1 cellular context compared by ENCODE assay signal in the genomic region with DNA sequence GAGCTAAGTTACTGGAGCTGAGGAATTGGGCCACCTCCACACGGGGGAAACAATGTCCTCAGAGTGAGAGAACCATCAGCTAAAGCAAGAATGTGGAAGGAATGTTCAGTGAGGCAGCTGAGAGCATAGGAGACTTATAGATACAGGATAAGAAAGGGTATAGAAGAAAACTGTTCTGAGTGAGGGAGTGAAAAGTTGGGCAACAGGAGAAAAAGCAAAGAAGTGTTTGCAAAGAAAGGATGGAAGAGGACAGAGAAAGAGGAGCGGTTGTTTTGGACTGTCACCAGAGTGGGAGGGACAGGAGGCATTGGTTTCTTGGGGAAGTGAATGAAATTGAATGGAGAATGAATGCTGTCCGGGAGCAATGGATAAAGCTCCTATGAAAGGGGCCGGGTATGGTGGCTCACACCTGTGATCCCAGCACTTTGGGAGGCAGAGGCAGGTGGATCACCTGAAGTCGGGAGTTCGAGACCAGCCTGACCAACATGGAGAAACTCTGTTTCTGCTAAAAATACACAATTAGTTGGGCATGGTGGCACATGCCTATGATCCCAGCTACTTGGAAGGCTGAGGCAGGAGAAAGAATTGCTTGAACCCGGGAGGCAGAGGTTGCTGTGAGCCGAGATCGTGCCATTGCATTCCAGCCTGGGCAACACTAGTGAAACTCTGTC.
TF ChIP-seq lines count a peak whose summit lies in the region.

No MANE protein-coding gene starts in this region.

TF ChIP-seq in K562, 482 proteins besides CTCF, POLR2A, EP300 and RAD21 (continued from another document):
- TF ChIP-seq, protein P1, sequence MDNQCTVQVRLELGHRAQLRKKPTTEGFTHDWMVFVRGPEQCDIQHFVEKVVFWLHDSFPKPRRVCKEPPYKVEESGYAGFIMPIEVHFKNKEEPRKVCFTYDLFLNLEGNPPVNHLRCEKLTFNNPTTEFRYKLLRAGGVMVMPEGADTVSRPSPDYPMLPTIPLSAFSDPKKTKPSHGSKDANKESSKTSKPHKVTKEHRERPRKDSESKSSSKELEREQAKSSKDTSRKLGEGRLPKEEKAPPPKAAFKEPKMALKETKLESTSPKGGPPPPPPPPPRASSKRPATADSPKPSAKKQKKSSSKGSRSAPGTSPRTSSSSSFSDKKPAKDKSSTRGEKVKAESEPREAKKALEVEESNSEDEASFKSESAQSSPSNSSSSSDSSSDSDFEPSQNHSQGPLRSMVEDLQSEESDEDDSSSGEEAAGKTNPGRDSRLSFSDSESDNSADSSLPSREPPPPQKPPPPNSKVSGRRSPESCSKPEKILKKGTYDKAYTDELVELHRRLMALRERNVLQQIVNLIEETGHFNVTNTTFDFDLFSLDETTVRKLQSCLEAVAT (IDR thresholded peaks at IDR 0.05): peak; percentile 81
- TF ChIP-seq FOS (IDR thresholded peaks at IDR 0.05; ENCODE audit: extremely low read depth, insufficient read length) (no peak), BRD4 (IDR thresholded peaks at IDR 0.05) (0 out of 2 replicates have a peak, but pooled peaks have one; percentile 36), ZNF445 (CRISPR knock-in tag; IDR thresholded peaks at IDR 0.05; ENCODE audit: low read depth) (no peak), ETS2 (tag; IDR thresholded peaks at IDR 0.05; ENCODE audit: borderline replicate concordance, poor library complexity, severe bottlenecking) (no peak)
- TF ChIP-seq, protein P2, sequence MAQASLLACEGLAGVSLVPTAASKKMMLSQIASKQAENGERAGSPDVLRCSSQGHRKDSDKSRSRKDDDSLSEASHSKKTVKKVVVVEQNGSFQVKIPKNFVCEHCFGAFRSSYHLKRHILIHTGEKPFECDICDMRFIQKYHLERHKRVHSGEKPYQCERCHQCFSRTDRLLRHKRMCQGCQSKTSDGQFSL (CRISPR knock-in tag; IDR thresholded peaks at IDR 0.05): no peak
- TF ChIP-seq, protein P2 (tag; IDR thresholded peaks at IDR 0.05): peak in 1 of 2 experiments; percentile 19; a peak in 1 of 4 replicates
